ENCODE assay signal across 23 cellular contexts in the genomic region with DNA sequence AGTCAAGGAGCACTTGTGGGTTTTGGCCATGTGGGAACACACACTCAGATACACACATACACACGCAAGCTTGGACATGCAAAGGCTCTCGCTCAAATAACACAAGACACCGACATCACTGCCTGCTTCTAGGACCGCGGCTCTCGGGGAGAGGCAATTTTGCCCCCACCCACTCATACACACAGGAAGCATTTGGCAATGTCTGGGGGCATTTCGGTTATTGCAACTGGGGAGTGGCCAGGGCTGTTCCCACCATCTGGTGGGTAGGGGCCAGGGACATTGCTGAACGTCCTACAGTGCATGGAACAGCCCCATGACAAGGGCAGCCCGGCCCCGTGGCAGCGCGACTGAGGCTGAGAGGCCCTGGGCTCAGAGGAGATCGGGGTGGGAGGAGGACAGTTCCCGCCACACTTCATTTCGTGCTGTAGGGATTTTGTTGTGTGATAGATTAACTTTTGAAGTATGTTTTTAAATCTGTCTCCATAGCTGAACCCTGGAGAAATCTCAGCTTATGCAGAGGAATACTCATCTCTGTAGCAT. TPM values are rescaled to one million over a fixed set of nuclear protein-coding genes. Genes with fewer than 3 reads are reported as not detected.
"Had no signal": no experiment of that assay in that cellular context is flagged by ENCODE, and none has a peak within 500 bp of the region (broad histone marks: within the 10 kb centered on the region; RNA-seq: fewer than 3 reads in every experiment).

No MANE protein-coding gene starts in this region.

- H3K4me2 ChIP-seq: KMS-11 had no signal

- H3K4me1 Mint-ChIP-seq: IgD-negative memory B cell had no signal

- H3K27ac Mint-ChIP-seq: IgD-negative memory B cell had no signal

- H3K36me3 ChIP-seq: SJSA1 had no signal

- H3K9ac ChIP-seq: KMS-11 had no signal

- DNase-seq: Kasumi-1, MM.1S, NCI-H1048, NCI-H1105, NCI-H1417, NCI-H1436 treated with DMSO at 0.1 percent for 48 hours, NCI-H1694, NCI-H187 treated with DMSO at 0.1 percent for 48 hours, NCI-H2029 treated with DMSO at 0.1 percent for 48 hours, NCI-H2171 treated with DMSO at 0.1 percent for 48 hours, NCI-H345, NCI-H446 treated with DMSO at 0.1 percent for 48 hours, NCI-H510A treated with DMSO at 0.1 percent for 48 hours, NCI-H69, NCI-H774, Right ventricle myocardium superior, RPMI8226, SIG-M5 had no signal

- H3K27ac ChIP-seq: KMS-11, SJSA1, SK-N-MC had no signal

- H3K36me3 Mint-ChIP-seq: IgD-negative memory B cell had no signal

- H3K27me3 ChIP-seq: SJSA1 had no signal

- ATAC-seq: K562 had no signal

- H3K4me1 ChIP-seq: SJSA1 had no signal

- H3K4me3 ChIP-seq: K562, SJSA1, SK-N-MC had no signal

RNA-seq across cellular contexts. Expression of gene RIMBP2, which starts 35.6 kb away (rescaled TPM):
- total RNA-seq: K562, Right ventricle myocardium superior had no signal
- polyA plus RNA-seq: IgD-negative memory B cell, K562 had no signal
